ENCODE assay signal across 1 cellular context in the genomic region with DNA sequence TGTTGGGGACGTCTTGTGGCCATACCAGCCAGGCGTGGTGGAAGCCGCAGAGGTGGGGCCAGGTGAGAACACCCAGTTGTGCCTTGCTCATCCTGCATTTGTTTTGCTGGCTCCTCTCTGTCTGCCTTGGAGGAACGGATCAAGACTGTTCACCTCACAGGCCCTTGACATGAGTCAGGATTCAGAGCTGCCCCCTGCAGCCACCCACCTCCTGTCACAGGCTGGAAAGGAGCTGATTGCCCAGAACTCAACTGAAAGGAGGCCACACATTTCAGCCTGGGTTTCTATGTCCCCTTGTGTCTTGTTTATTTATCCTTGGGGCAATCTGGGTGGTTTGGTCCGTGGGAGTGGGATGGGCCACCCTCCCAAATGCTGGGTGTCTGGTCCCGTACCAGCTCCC.
TF ChIP-seq lines count a peak whose summit lies in the region.

No MANE protein-coding gene starts in this region.

TF ChIP-seq in HepG2, 621 proteins besides CTCF, POLR2A, EP300 and RAD21 (continued from another document):
- TF ChIP-seq, protein P1, sequence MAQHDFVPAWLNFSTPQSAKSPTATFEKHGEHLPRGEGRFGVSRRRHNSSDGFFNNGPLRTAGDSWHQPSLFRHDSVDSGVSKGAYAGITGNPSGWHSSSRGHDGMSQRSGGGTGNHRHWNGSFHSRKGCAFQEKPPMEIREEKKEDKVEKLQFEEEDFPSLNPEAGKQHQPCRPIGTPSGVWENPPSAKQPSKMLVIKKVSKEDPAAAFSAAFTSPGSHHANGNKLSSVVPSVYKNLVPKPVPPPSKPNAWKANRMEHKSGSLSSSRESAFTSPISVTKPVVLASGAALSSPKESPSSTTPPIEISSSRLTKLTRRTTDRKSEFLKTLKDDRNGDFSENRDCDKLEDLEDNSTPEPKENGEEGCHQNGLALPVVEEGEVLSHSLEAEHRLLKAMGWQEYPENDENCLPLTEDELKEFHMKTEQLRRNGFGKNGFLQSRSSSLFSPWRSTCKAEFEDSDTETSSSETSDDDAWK (CRISPR knock-in tag; IDR thresholded peaks at IDR 0.05) = no peak
